25 cellular contexts compared by ENCODE assay signal in the genomic region with DNA sequence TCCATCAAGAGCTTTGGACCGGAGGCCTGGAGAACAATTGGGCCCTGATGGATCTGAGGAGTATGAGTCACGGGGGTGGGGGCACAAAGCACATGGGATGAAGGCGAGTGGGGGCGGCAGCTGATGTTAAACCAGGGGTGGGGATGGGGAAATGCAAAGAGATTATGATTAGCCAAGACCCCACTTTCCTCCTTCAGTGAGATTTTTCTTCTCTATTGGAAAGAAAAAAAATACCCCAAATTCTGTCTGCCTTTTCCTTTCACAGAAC. TPM values are rescaled to one million over a fixed set of nuclear protein-coding genes. Genes with fewer than 3 reads are reported as not detected.
"Had no signal": no experiment of that assay in that cellular context is flagged by ENCODE, and none has a peak within 500 bp of the region (broad histone marks: within the 10 kb centered on the region; RNA-seq: fewer than 3 reads in every experiment).

No MANE protein-coding gene starts in this region.

- H3K27ac ChIP-seq: ascending aorta, brain microvascular endothelial cell, breast epithelium, VCaP had no signal

- H3K27ac Mint-ChIP-seq: activated B cell treated with CpG ODN at 0.5 μM for 24 hours; activated CD4-positive, alpha-beta memory T cell treated with anti-CD3 and anti-CD28 coated beads for 36 hours; activated CD4-positive, alpha-beta T cell treated with anti-CD3 and anti-CD28 coated beads, Interleukin-2, amount 10 ng/mL, durations not matched to agents 24 days and 14 days; activated CD8-positive, alpha-beta T cell treated with anti-CD3 and anti-CD28 coated beads for 36 hours; activated naive CD4-positive, alpha-beta T cell treated with anti-CD3 and anti-CD28 coated beads, Interleukin-2, amount 10 ng/mL, durations not matched to agents 7 days and 5 days; activated naive CD4-positive, alpha-beta T cell treated with anti-CD3 and anti-CD28 coated beads, Interleukin-2, amount 50 U/mL, for 24 hours; activated naive CD8-positive, alpha-beta T cell; activated naive CD8-positive, alpha-beta T cell treated with anti-CD3 and anti-CD28 coated beads, Interleukin-2, amount 10 ng/mL, durations not matched to agents 7 days and 5 days; activated naive CD8-positive, alpha-beta T cell treated with anti-CD3 and anti-CD28 coated beads, Interleukin-2, amount 50 U/mL, for 24 hours; activated T-cell treated with anti-CD3 and anti-CD28 coated beads, Interleukin-2, amount 50 U/mL, for 72 hours; activated T-helper 1 cell treated with anti-CD3 and anti-CD28 coated beads, Interleukin-12 subunit alpha, Interleukin-12 subunit beta, Interleukin-2, Interleukin-4 antibody, amounts not matched to agents 30 ng/mL and 10 ng/mL and 1 ng/mL, durations not matched to agents 14 hours and 24 hours and 36 hours; activated T-helper 17 cell treated with anti-CD3 and anti-CD28 coated beads, Interleukin-2, amount 50 U/mL, for 72 hours; T-helper 1 cell treated with Interleukin-12 subunit alpha and Interleukin-12 subunit beta and Interleukin-4 antibody, amounts not matched to agents 30 μg/mL and 1 μg/mL, for 36 hours; T-helper 2 cell treated with Interferon-gamma antibody and Interleukin-4, amounts not matched to agents 5 μg/mL and 100 μg/mL, for 36 hours had no signal

- DNase-seq: activated B cell treated with CpG ODN at 0.5 μM for 24 hours; activated CD4-positive, CD25-positive, alpha-beta regulatory T cell treated with anti-CD3 and anti-CD28 coated beads, Interleukin-2, amount 50 U/mL, for 72 hours; activated naive CD8-positive, alpha-beta T cell treated with anti-CD3 and anti-CD28 coated beads, Interleukin-2, amount 10 ng/mL, durations not matched to agents 7 days and 5 days; activated T-cell treated with anti-CD3 and anti-CD28 coated beads for 4 hours; brain microvascular endothelial cell had no signal

- H3K4me3 Mint-ChIP-seq: activated B cell treated with CpG ODN at 0.5 μM for 24 hours; activated CD4-positive, alpha-beta memory T cell treated with anti-CD3 and anti-CD28 coated beads for 36 hours; activated CD4-positive, alpha-beta T cell treated with anti-CD3 and anti-CD28 coated beads, Interleukin-2, amount 10 ng/mL, durations not matched to agents 24 days and 14 days; activated CD8-positive, alpha-beta T cell treated with anti-CD3 and anti-CD28 coated beads for 36 hours; activated naive CD4-positive, alpha-beta T cell treated with anti-CD3 and anti-CD28 coated beads, Interleukin-2, amount 10 ng/mL, durations not matched to agents 7 days and 5 days; activated naive CD4-positive, alpha-beta T cell treated with anti-CD3 and anti-CD28 coated beads, Interleukin-2, amount 50 U/mL, for 24 hours; activated naive CD8-positive, alpha-beta T cell; activated naive CD8-positive, alpha-beta T cell treated with anti-CD3 and anti-CD28 coated beads, Interleukin-2, amount 10 ng/mL, durations not matched to agents 7 days and 5 days; activated naive CD8-positive, alpha-beta T cell treated with anti-CD3 and anti-CD28 coated beads, Interleukin-2, amount 50 U/mL, for 24 hours; activated T-cell treated with anti-CD3 and anti-CD28 coated beads, Interleukin-2, amount 50 U/mL, for 4 hours; activated T-cell treated with anti-CD3 and anti-CD28 coated beads, Interleukin-2, amount 50 U/mL, for 72 hours; activated T-helper 1 cell treated with anti-CD3 and anti-CD28 coated beads, Interleukin-12 subunit alpha, Interleukin-12 subunit beta, Interleukin-2, Interleukin-4 antibody, amounts not matched to agents 30 ng/mL and 10 ng/mL and 1 ng/mL, durations not matched to agents 14 hours and 24 hours and 36 hours; activated T-helper 17 cell treated with anti-CD3 and anti-CD28 coated beads, Interleukin-2, amount 50 U/mL, for 72 hours; T-helper 1 cell treated with Interleukin-12 subunit alpha and Interleukin-12 subunit beta and Interleukin-4 antibody, amounts not matched to agents 30 μg/mL and 1 μg/mL, for 36 hours; T-helper 2 cell treated with Interferon-gamma antibody and Interleukin-4, amounts not matched to agents 5 μg/mL and 100 μg/mL, for 36 hours had no signal

- H3K4me1 Mint-ChIP-seq: activated B cell treated with CpG ODN at 0.5 μM for 24 hours; activated CD4-positive, alpha-beta T cell treated with anti-CD3 and anti-CD28 coated beads, Interleukin-2, amount 10 ng/mL, durations not matched to agents 24 days and 14 days; activated naive CD4-positive, alpha-beta T cell treated with anti-CD3 and anti-CD28 coated beads, Interleukin-2, amount 10 ng/mL, durations not matched to agents 7 days and 5 days; activated naive CD4-positive, alpha-beta T cell treated with anti-CD3 and anti-CD28 coated beads, Interleukin-2, amount 50 U/mL, for 24 hours; activated naive CD8-positive, alpha-beta T cell treated with anti-CD3 and anti-CD28 coated beads, Interleukin-2, amount 10 ng/mL, durations not matched to agents 7 days and 5 days; activated T-helper 17 cell treated with anti-CD3 and anti-CD28 coated beads, Interleukin-2, amount 50 U/mL, for 72 hours had no signal

- H3K9me3 Mint-ChIP-seq: activated B cell treated with CpG ODN at 0.5 μM for 24 hours; activated CD4-positive, alpha-beta T cell treated with anti-CD3 and anti-CD28 coated beads, Interleukin-2, amount 10 ng/mL, durations not matched to agents 24 days and 14 days; activated CD8-positive, alpha-beta T cell treated with anti-CD3 and anti-CD28 coated beads for 36 hours; activated naive CD4-positive, alpha-beta T cell treated with anti-CD3 and anti-CD28 coated beads, Interleukin-2, amount 10 ng/mL, durations not matched to agents 7 days and 5 days; activated naive CD4-positive, alpha-beta T cell treated with anti-CD3 and anti-CD28 coated beads, Interleukin-2, amount 50 U/mL, for 24 hours; activated naive CD8-positive, alpha-beta T cell treated with anti-CD3 and anti-CD28 coated beads, Interleukin-2, amount 10 ng/mL, durations not matched to agents 7 days and 5 days; activated naive CD8-positive, alpha-beta T cell treated with anti-CD3 and anti-CD28 coated beads, Interleukin-2, amount 50 U/mL, for 24 hours; activated T-cell treated with anti-CD3 and anti-CD28 coated beads, Interleukin-2, amount 50 U/mL, for 4 hours; activated T-cell treated with anti-CD3 and anti-CD28 coated beads, Interleukin-2, amount 50 U/mL, for 72 hours; activated T-helper 1 cell treated with anti-CD3 and anti-CD28 coated beads, Interleukin-12 subunit alpha, Interleukin-12 subunit beta, Interleukin-2, Interleukin-4 antibody, amounts not matched to agents 30 ng/mL and 10 ng/mL and 1 ng/mL, durations not matched to agents 14 hours and 24 hours and 36 hours; activated T-helper 17 cell treated with anti-CD3 and anti-CD28 coated beads, Interleukin-2, amount 50 U/mL, for 72 hours; T-helper 1 cell treated with Interleukin-12 subunit alpha and Interleukin-12 subunit beta and Interleukin-4 antibody, amounts not matched to agents 30 μg/mL and 1 μg/mL, for 36 hours; T-helper 2 cell treated with Interferon-gamma antibody and Interleukin-4, amounts not matched to agents 5 μg/mL and 100 μg/mL, for 36 hours had no signal

- FAIRE-seq: TTC549 had no signal

- H3K36me3 Mint-ChIP-seq: activated CD4-positive, alpha-beta memory T cell treated with anti-CD3 and anti-CD28 coated beads for 36 hours; activated naive CD4-positive, alpha-beta T cell treated with anti-CD3 and anti-CD28 coated beads, Interleukin-2, amount 10 ng/mL, durations not matched to agents 7 days and 5 days; activated naive CD4-positive, alpha-beta T cell treated with anti-CD3 and anti-CD28 coated beads, Interleukin-2, amount 50 U/mL, for 24 hours; activated naive CD8-positive, alpha-beta T cell; activated naive CD8-positive, alpha-beta T cell treated with anti-CD3 and anti-CD28 coated beads, Interleukin-2, amount 10 ng/mL, durations not matched to agents 7 days and 5 days had no signal

- H3K4me1 ChIP-seq: ascending aorta, breast epithelium had no signal

- H3K4me3 ChIP-seq: ascending aorta, breast epithelium had no signal

- H3K27me3 ChIP-seq: ascending aorta, brain microvascular endothelial cell had no signal

- H3K36me3 ChIP-seq: ascending aorta, brain microvascular endothelial cell, breast epithelium had no signal

- H3K9me3 ChIP-seq: ascending aorta had no signal

RNA-seq across cellular contexts. Expression of a gene that starts 57.9 kb away (rescaled TPM):
- total RNA-seq: activated B cell treated with CpG ODN at 0.5 μM for 24 hours; activated CD4-positive, alpha-beta memory T cell treated with anti-CD3 and anti-CD28 coated beads for 36 hours; activated CD4-positive, alpha-beta T cell treated with anti-CD3 and anti-CD28 coated beads, Interleukin-2, amount 10 ng/mL, durations not matched to agents 24 days and 14 days; activated CD8-positive, alpha-beta memory T cell treated with anti-CD3 and anti-CD28 coated beads for 36 hours; activated CD8-positive, alpha-beta T cell treated with anti-CD3 and anti-CD28 coated beads for 36 hours; activated naive CD8-positive, alpha-beta T cell treated with anti-CD3 and anti-CD28 coated beads, Interleukin-2, amount 10 ng/mL, durations not matched to agents 7 days and 5 days; activated T-cell treated with anti-CD3 and anti-CD28 coated beads, Interleukin-2, amount 50 U/mL, for 4 hours; activated T-cell treated with anti-CD3 and anti-CD28 coated beads, Interleukin-2, amount 50 U/mL, for 72 hours; activated T-helper 1 cell treated with anti-CD3 and anti-CD28 coated beads, Interleukin-12 subunit alpha, Interleukin-12 subunit beta, Interleukin-2, Interleukin-4 antibody, amounts not matched to agents 30 ng/mL and 10 ng/mL and 1 ng/mL, durations not matched to agents 14 hours and 24 hours and 36 hours; activated T-helper 17 cell treated with anti-CD3 and anti-CD28 coated beads, Interleukin-2, amount 50 U/mL, for 72 hours; ascending aorta; cardiac septum; cerebellum had no signal
